ENCODE assay signal across 14 cellular contexts in the genomic region with DNA sequence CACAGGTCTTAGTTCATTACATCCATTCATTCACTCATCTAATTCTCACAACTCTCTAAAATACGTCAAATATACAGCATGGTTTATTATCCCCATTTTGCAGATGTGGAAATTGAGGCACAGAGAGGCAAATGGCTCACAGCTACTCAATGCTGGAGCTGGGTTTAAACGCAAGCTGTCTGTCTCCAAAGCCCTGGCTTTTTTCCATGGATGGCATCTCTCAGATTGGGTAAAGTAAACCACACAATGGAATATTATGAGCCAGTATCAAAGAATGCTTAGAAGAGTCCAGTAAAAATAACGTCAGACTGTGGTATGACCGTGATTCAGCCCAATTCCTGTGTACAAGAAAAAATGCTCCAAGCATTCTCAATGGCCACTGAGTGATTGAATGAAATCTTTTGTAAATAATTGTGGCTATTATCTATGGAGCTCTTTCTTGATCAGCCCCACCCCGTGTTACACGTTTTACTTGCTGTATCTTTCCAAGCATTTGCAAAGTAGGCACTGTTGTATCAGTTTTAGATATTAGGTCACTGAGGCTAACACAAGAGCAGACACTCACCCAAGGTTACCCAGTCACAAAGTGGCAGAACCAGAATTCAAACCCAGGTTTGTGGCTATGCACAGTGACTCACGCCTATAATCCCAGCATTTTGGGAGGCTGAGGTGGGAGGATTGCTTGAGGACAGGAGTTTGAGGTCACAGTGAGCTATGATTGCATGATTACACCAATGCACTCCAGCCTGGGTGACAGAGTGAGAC. TPM values are rescaled to one million over a fixed set of nuclear protein-coding genes. Genes with fewer than 3 reads are reported as not detected.
DNase-seq lines count a peak whose midpoint lies in the region; ATAC-seq and TF ChIP-seq lines count a peak whose summit lies in the region.
"Had no signal": no experiment of that assay in that cellular context is flagged by ENCODE, and none has a peak within 500 bp of the region (broad histone marks: within the 10 kb centered on the region; RNA-seq: fewer than 3 reads in every experiment).

No MANE protein-coding gene starts in this region.

- peaks cover 18% of the 10 kb centered on the region for H3K4me1 Mint-ChIP-seq in endothelial cell (ENCODE audit: unreplicated experiment)

- no peaks in the 10 kb centered on the region for H3K36me3 Mint-ChIP-seq in endothelial cell (ENCODE audit: low read depth, unreplicated experiment)
- H3K36me3 Mint-ChIP-seq: CD14-positive monocyte; IgD-negative memory B cell; naive thymus-derived CD4-positive, alpha-beta T cell had no signal

- peak overlapping the region; percentile 94 for H3K27ac ChIP-seq in cingulate gyrus (ENCODE audit: low read depth, low read length)
- H3K27ac ChIP-seq: vagina had no signal

- no peak overlapping the region for H3K4me3 Mint-ChIP-seq in endothelial cell (ENCODE audit: unreplicated experiment)
- H3K4me3 Mint-ChIP-seq: CD14-positive monocyte; IgD-negative memory B cell; naive thymus-derived CD4-positive, alpha-beta T cell had no signal

- DNase-seq in AG08396 (ENCODE audit: low spot score) (peak; percentile 82), MG63 (peak; percentile 88), lung microvascular endothelial cell (ENCODE audit: low read depth in 2 of 2) (peak; percentile 66 to 84), NCI-H187 (lab: John Stamatoyannopoulos, UW) (no peak), endothelial cell (ENCODE audit: low spot score) (no peak)
- DNase-seq: activated effector memory CD4-positive, alpha-beta T cell treated with Interleukin-2 at 50 U/mL for 16 hours; naive thymus-derived CD4-positive, alpha-beta T cell; NCI-H345 had no signal

- no peak for TF ChIP-seq CTCF in endothelial cell (IDR thresholded peaks at IDR 0.05; ENCODE audit: unreplicated experiment)

- H3K4me3 ChIP-seq in MG63: no peak overlapping the region
- H3K4me3 ChIP-seq: vagina had no signal

- H3K27ac Mint-ChIP-seq in endothelial cell (ENCODE audit: unreplicated experiment): no peak overlapping the region
- H3K27ac Mint-ChIP-seq: IgD-negative memory B cell had no signal

- H3K27me3 ChIP-seq in MG63: no peaks in the 10 kb centered on the region
- H3K27me3 ChIP-seq: vagina had no signal

- ATAC-seq in GM21723 (IDR thresholded peaks at IDR 0.05; ENCODE audit: unreplicated experiment) (no peak), HG03039 (IDR thresholded peaks at IDR 0.05; ENCODE audit: unreplicated experiment) (no peak)
- ATAC-seq: naive thymus-derived CD4-positive, alpha-beta T cell had no signal

- peaks cover 3% of the 10 kb centered on the region for H3K27me3 Mint-ChIP-seq in endothelial cell (ENCODE audit: unreplicated experiment)

- no peaks in the 10 kb centered on the region for H3K9me3 Mint-ChIP-seq in endothelial cell (ENCODE audit: unreplicated experiment)

- no peaks in the 10 kb centered on the region for H3K36me3 ChIP-seq in MG63
- H3K36me3 ChIP-seq: vagina had no signal

- no peaks in the 10 kb centered on the region for H3K9me3 ChIP-seq in MG63
- H3K9me3 ChIP-seq: vagina had no signal

RNA-seq across cellular contexts. Expression of a gene that starts 5.5 kb away (rescaled TPM):
- total RNA-seq in MG63 (2014; rRNA removed; shearing (Covaris generic); ENCODE audit: low replicate concordance): not detected in 2 replicates
- total RNA-seq in lung microvascular endothelial cell (not detected in 2 replicates), endothelial cell (ENCODE audit: unreplicated experiment) (0.46 TPM)
- total RNA-seq: naive thymus-derived CD4-positive, alpha-beta T cell; vagina had no signal

RNA-seq across cellular contexts. Expression of a gene that starts 46.3 kb away (rescaled TPM):
- 0.82 TPM in 1 of 2 replicates, not detected in the other for total RNA-seq in MG63 (2014; rRNA removed; shearing (Covaris generic); ENCODE audit: low replicate concordance)
- 0.44 and 0.79 TPM in 2 replicates for total RNA-seq in lung microvascular endothelial cell
- total RNA-seq in endothelial cell (ENCODE audit: unreplicated experiment): 4.0 TPM

RNA-seq across cellular contexts. Expression of a gene that starts 47.0 kb away (rescaled TPM):
- total RNA-seq in MG63 (2014; rRNA removed; shearing (Covaris generic); ENCODE audit: low replicate concordance): 3.0 and 8.5 TPM in 2 replicates
- 2.6 and 3.1 TPM in 2 replicates for total RNA-seq in lung microvascular endothelial cell
- total RNA-seq in endothelial cell (ENCODE audit: unreplicated experiment): 48.8 TPM

Comparison
In these comparisons a context has a peak if more than half of its experiments do, and no peak if none do; other contexts are left out.
1. DNase-seq: peak in AG08396 (single experiment), MG63 (single experiment) and lung microvascular endothelial cell (2 of 2); none in NCI-H187 (0 of 2) and endothelial cell (single experiment).